13 cellular contexts compared by ENCODE assay signal in genomic region chr4:9987749-9988346, GRCh38. TPM values are rescaled to one million over a fixed set of nuclear protein-coding genes. Genes with fewer than 3 reads are reported as not detected.
DNase-seq lines count a peak whose midpoint lies in the region; ATAC-seq, FAIRE-seq and TF ChIP-seq lines count a peak whose summit lies in the region.
"Had no signal": no experiment of that assay in that cellular context is flagged by ENCODE, and none has a peak within 500 bp of the region (broad histone marks: within the 10 kb centered on the region; RNA-seq: fewer than 3 reads in every experiment).

No MANE protein-coding gene starts in this region.

- ATAC-seq in HG02623 (IDR thresholded peaks at IDR 0.05; ENCODE audit: unreplicated experiment) (peak; percentile 68), HG02840 (IDR thresholded peaks at IDR 0.05; ENCODE audit: low FRiP score, unreplicated experiment) (no peak)
- ATAC-seq: upper lobe of right lung had no signal

- TF ChIP-seq CTCF in GM10266 (IDR thresholded peaks at IDR 0.05; ENCODE audit: control insufficient read depth, insufficient read depth, low read depth, missing control alignments), result no peak

- FAIRE-seq in GM19239 (lab: Jason Lieb, UNC), result peak; percentile 74
- no peak for FAIRE-seq in urothelium cell line (lab: Jason Lieb, UNC)

- DNase-seq in GM10266 (ENCODE audit: extremely low spot score) (peak; percentile 23), GM19239 (ENCODE audit: insufficient read length, low spot score) (peak; percentile 25), M059J (ENCODE audit: low read depth) (peak; percentile 6), HUDEP-2 (lab: John Stamatoyannopoulos, UW; ENCODE audit: unreplicated experiment in 76 of 76) (no peak), urothelium cell line (ENCODE audit: low spot score) (no peak), AML-193 (lab: John Stamatoyannopoulos, UW) (no peak)
- DNase-seq: activated CD4-positive, alpha-beta T cell treated with anti-CD3 and anti-CD28 coated beads for 1 hour; DMS79 treated with DMSO at 0.1 percent for 48 hours; KBM-7; NCI-H2081 treated with DMSO at 0.1 percent for 48 hours; upper lobe of right lung had no signal

RNA-seq across cellular contexts. Expression of gene SLC2A9, which starts 33.4 kb away (rescaled TPM):
- total RNA-seq in M059J (2014; rRNA removed; shearing (Covaris generic)), result 0.25 TPM in 1 of 2 replicates, not detected in the other

Comparison
In these comparisons a context has a peak if more than half of its experiments do, and no peak if none do; other contexts are left out.
1. DNase-seq: peak in GM10266 (single experiment), GM19239 (single experiment) and M059J (single experiment); none in HUDEP-2 (0 of 76), urothelium cell line (single experiment) and AML-193 (0 of 2).